Comparison of ENCODE assay signal across 9 cellular contexts in the genomic region with DNA sequence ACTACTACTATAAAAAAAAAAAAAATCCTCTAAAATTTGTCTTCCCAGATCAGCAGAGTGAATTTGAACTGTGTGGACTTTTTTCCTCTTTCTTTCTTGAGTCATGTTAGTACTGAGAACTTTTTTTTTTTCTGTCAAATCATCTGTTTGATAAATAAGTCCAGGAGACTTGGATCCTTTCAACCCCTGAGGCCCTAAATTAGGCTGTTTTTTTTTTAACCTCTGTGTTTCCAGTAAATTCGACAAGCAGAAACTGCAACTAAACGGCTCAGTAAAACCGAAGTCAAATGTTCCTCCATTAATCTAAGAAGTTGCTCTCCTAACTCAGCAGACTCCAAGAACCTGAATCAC. TPM values are rescaled to one million over a fixed set of nuclear protein-coding genes. Genes with fewer than 3 reads are reported as not detected.
DNase-seq lines count a peak whose midpoint lies in the region; ATAC-seq and TF ChIP-seq lines count a peak whose summit lies in the region.
"Had no signal": no experiment of that assay in that cellular context is flagged by ENCODE, and none has a peak within 500 bp of the region (broad histone marks: within the 10 kb centered on the region; RNA-seq: fewer than 3 reads in every experiment).

No MANE protein-coding gene starts in this region.

- peaks cover 52% of the 10 kb centered on the region for H3K4me1 Mint-ChIP-seq in activated CD8-positive, alpha-beta T cell treated with anti-CD3 and anti-CD28 coated beads for 36 hours (ENCODE audit: low read depth)
- H3K4me1 Mint-ChIP-seq in stimulated activated effector memory CD8-positive, alpha-beta T cell treated with anti-CD3 and anti-CD28 coated beads, Interleukin-12 subunit alpha, Interleukin-12 subunit beta, amount 100 ng/mL, for 72 hours = peaks cover 48% of the 10 kb centered on the region

- H3K27ac ChIP-seq in HUES64 (ENCODE audit: low read depth, low read length) (peak overlapping the region; percentile 4; the same call in 1 of the 2 replicates), hepatocyte (peak overlapping the region; percentile 98)

- H3K27ac Mint-ChIP-seq in activated CD8-positive, alpha-beta T cell treated with anti-CD3 and anti-CD28 coated beads for 36 hours = peak overlapping the region; percentile 70
- H3K27ac Mint-ChIP-seq in stimulated activated effector memory CD8-positive, alpha-beta T cell treated with anti-CD3 and anti-CD28 coated beads, Interleukin-12 subunit alpha, Interleukin-12 subunit beta, amount 100 ng/mL, for 72 hours = peak overlapping the region; percentile 92

- H3K36me3 Mint-ChIP-seq in activated CD8-positive, alpha-beta T cell treated with anti-CD3 and anti-CD28 coated beads for 36 hours (ENCODE audit: low read depth) = peaks cover 37% of the 10 kb centered on the region
- H3K36me3 Mint-ChIP-seq in stimulated activated effector memory CD8-positive, alpha-beta T cell treated with anti-CD3 and anti-CD28 coated beads, Interleukin-12 subunit alpha, Interleukin-12 subunit beta, amount 100 ng/mL, for 72 hours = peaks cover 88% of the 10 kb centered on the region

- H3K27me3 Mint-ChIP-seq in activated CD8-positive, alpha-beta T cell treated with anti-CD3 and anti-CD28 coated beads for 36 hours = peaks cover 3% of the 10 kb centered on the region

- peaks cover 47% of the 10 kb centered on the region for H3K79me2 ChIP-seq in hepatocyte

- ATAC-seq in activated CD8-positive, alpha-beta T cell treated with anti-CD3 and anti-CD28 coated beads for 36 hours = no peak
- no peak for ATAC-seq in stimulated activated effector memory CD8-positive, alpha-beta T cell treated with anti-CD3 and anti-CD28 coated beads, Interleukin-12 subunit alpha, Interleukin-12 subunit beta, amount 100 ng/mL, for 72 hours
- ATAC-seq in HG03469 (IDR thresholded peaks at IDR 0.05; ENCODE audit: unreplicated experiment) (no peak), HG03135 (IDR thresholded peaks at IDR 0.05; ENCODE audit: unreplicated experiment) (no peak)

- no peak for TF ChIP-seq CTCF in activated CD8-positive, alpha-beta T cell treated with anti-CD3 and anti-CD28 coated beads for 36 hours (IDR thresholded peaks at IDR 0.05)
- no peak for TF ChIP-seq CTCF in hepatocyte (IDR thresholded peaks at IDR 0.05; ENCODE audit: poor library complexity)

- H3K4me3 Mint-ChIP-seq in activated CD8-positive, alpha-beta T cell treated with anti-CD3 and anti-CD28 coated beads for 36 hours = peak overlapping the region; percentile 78
- H3K4me3 Mint-ChIP-seq in stimulated activated effector memory CD8-positive, alpha-beta T cell treated with anti-CD3 and anti-CD28 coated beads, Interleukin-12 subunit alpha, Interleukin-12 subunit beta, amount 100 ng/mL, for 72 hours = peak overlapping the region; percentile 92

- H3K27me3 ChIP-seq in HUES64 (ENCODE audit: insufficient read depth, low read length) (peaks cover 13% of the 10 kb centered on the region), hepatocyte (no peaks in the 10 kb centered on the region)

- CTCF ChIA-PET in activated CD8-positive, alpha-beta T cell treated with anti-CD3 and anti-CD28 coated beads for 36 hours (lab: Charles Lee) = interaction anchor here (0.7 to 7.3 kb wide), 7 partner anchors 10 to 155 kb away, joined by 3 to 39 read pairs (median 4); no protein-coding TSS in a partner anchor

- POLR2A ChIA-PET in activated CD8-positive, alpha-beta T cell treated with anti-CD3 and anti-CD28 coated beads for 36 hours (lab: Charles Lee) = interaction anchor here (1.2 to 3.7 kb wide), 4 partner anchors 10 to 97 kb away, joined by 3 to 21 read pairs (median 6); no protein-coding TSS in a partner anchor

- peaks cover 32% of the 10 kb centered on the region for H3K4me1 ChIP-seq in HUES64 (ENCODE audit: insufficient read depth, low read length)
- peaks cover 33% of the 10 kb centered on the region for H3K4me1 ChIP-seq in hepatocyte (ENCODE audit: insufficient read depth)

- no peak overlapping the region for H3K9ac ChIP-seq in HUES64 (ENCODE audit: low read depth, low read length)

- H3K9me3 ChIP-seq in HUES64 (ENCODE audit: insufficient read depth, low read depth, low read length) (no peaks in the 10 kb centered on the region), hepatocyte (ENCODE audit: low read depth) (no peaks in the 10 kb centered on the region)

- 33% methylated on average over 3 of the region's 3 CpGs for WGBS in HUES64
- WGBS in hepatocyte (ENCODE audit: low lambda C conversion rate, missing lambda C conversion rate) = 15% methylated on average over 3 of the region's 3 CpGs

- H4K20me1 ChIP-seq in hepatocyte (ENCODE audit: insufficient read depth, poor library complexity, severe bottlenecking) = peaks cover 11% of the 10 kb centered on the region

- H3K9me3 Mint-ChIP-seq in activated CD8-positive, alpha-beta T cell treated with anti-CD3 and anti-CD28 coated beads for 36 hours = no peaks in the 10 kb centered on the region
- no peaks in the 10 kb centered on the region for H3K9me3 Mint-ChIP-seq in stimulated activated effector memory CD8-positive, alpha-beta T cell treated with anti-CD3 and anti-CD28 coated beads, Interleukin-12 subunit alpha, Interleukin-12 subunit beta, amount 100 ng/mL, for 72 hours

- peak overlapping the region; percentile 84 for H3K4me2 ChIP-seq in hepatocyte

- H3K4me3 ChIP-seq in HUES64 (ENCODE audit: low read length) (peak overlapping the region; percentile 40; the same call in 1 of the 2 replicates), hepatocyte (no peak overlapping the region)

- H3K36me3 ChIP-seq in HUES64 (ENCODE audit: insufficient read depth, low read length) = peaks cover 10% of the 10 kb centered on the region
- H3K36me3 ChIP-seq in hepatocyte (replicated peaks; ENCODE audit: insufficient read depth, low read depth) = no peaks in the 10 kb centered on the region

- no peaks in the 10 kb centered on the region for H3K9me2 ChIP-seq in hepatocyte (replicated peaks; ENCODE audit: insufficient read depth)

- H2AFZ ChIP-seq in hepatocyte = no peak overlapping the region

- intact Hi-C loops in activated CD8-positive, alpha-beta T cell treated with anti-CD3 and anti-CD28 coated beads for 36 hours (cut with micrococcal nuclease) = loop anchor here (5.0 kb wide), 2 partner anchors 76 to 96 kb away; no protein-coding TSS in a partner anchor

- no peak for DNase-seq in activated CD8-positive, alpha-beta T cell treated with anti-CD3 and anti-CD28 coated beads for 36 hours
- DNase-seq in hepatocyte (ENCODE audit: low spot score) (no peak), SHP77 (lab: John Stamatoyannopoulos, UW) (no peak), DMS153 (lab: John Stamatoyannopoulos, UW) (no peak)
- no peak for DNase-seq in stimulated activated effector memory CD8-positive, alpha-beta T cell treated with anti-CD3 and anti-CD28 coated beads, Interleukin-12 subunit alpha, Interleukin-12 subunit beta, amount 100 ng/mL, for 72 hours (ENCODE audit: low spot score in 2 of 2)
- DNase-seq: NCI-H2029 had no signal

RNA-seq across cellular contexts. Expression of a gene that starts 2.7 kb away (rescaled TPM):
- polyA plus RNA-seq in HUES64 (2013, experiment 1 of 2) = 3.5 TPM
- polyA plus RNA-seq in HUES64 (2013, experiment 2 of 2) = 4.2 TPM
- total RNA-seq in activated CD8-positive, alpha-beta T cell treated with anti-CD3 and anti-CD28 coated beads for 36 hours = 10 to 100 TPM; 24.0 to 25.7 TPM
- total RNA-seq in hepatocyte = 15.5 and 23.0 TPM in 2 replicates
- polyA plus RNA-seq in hepatocyte = 37.9 and 40.0 TPM in 2 replicates
